In genomic region chr22:29470159-29470855, GRCh38 we compare ENCODE assay signal across 8 cellular contexts. TPM values are rescaled to one million over a fixed set of nuclear protein-coding genes. Genes with fewer than 3 reads are reported as not detected.
DNase-seq lines count a peak whose midpoint lies in the region; ATAC-seq and TF ChIP-seq lines count a peak whose summit lies in the region.

No MANE protein-coding gene starts in this region.

- H3K4me2 ChIP-seq in H9 (ENCODE audit: insufficient read depth, insufficient read length, low read length), result peak overlapping the region; percentile 70

- H3K18ac ChIP-seq in H9 (ENCODE audit: insufficient read length, low read depth, low read length), result peak overlapping the region; percentile 45

- H2BK15ac ChIP-seq in H9 (ENCODE audit: low read depth, low read length), result no peak overlapping the region

- no peak overlapping the region for H4K91ac ChIP-seq in H9 (ENCODE audit: insufficient read length, low read depth, low read length)

- H3K79me1 ChIP-seq in H9 (ENCODE audit: insufficient read depth, low read depth, low read length, poor library complexity, severe bottlenecking), result no peaks in the 10 kb centered on the region

- H4K20me1 ChIP-seq in H9 (ENCODE audit: control insufficient read depth, insufficient read depth, insufficient read length), result no peaks in the 10 kb centered on the region

- H4K5ac ChIP-seq in H9 (ENCODE audit: insufficient read length, low read depth, low read length), result no peak overlapping the region

- no peaks in the 10 kb centered on the region for H3K4me1 ChIP-seq in H9 (ENCODE audit: insufficient read depth, low read length)

- DNase-seq in AG09319 (ENCODE audit: extremely low read depth, low read depth), result no peak
- peak; percentile 92 for DNase-seq in H9
- peak; percentile 28 for DNase-seq in OCI-M1 (lab: John Stamatoyannopoulos, UW)
- DNase-seq in activated gamma-delta T cell (lab: John Stamatoyannopoulos, UW), result peak; percentile 21
- DNase-seq in glomerular visceral epithelial cell (ENCODE audit: extremely low spot score), result peak; percentile 42
- peak; percentile 17 for DNase-seq in pons (ENCODE audit: low spot score)
- peak; percentile 84 for DNase-seq in type B pancreatic cell (ENCODE audit: extremely low spot score, unreplicated experiment)

- H2AK5ac ChIP-seq in H9 (ENCODE audit: insufficient read length, low read length), result no peak overlapping the region

- no peaks in the 10 kb centered on the region for H3K9me3 ChIP-seq in H9 (ENCODE audit: control insufficient read depth, low read depth, low read length)

- H3K36me3 Mint-ChIP-seq in H9 (ENCODE audit: insufficient read depth in 1 of 3, low read depth in 3 of 3) (no peaks in the 10 kb centered on the region), type B pancreatic cell (no peaks in the 10 kb centered on the region)

- no peak overlapping the region; the same call in 1 of the 2 replicates for H3K14ac ChIP-seq in H9 (ENCODE audit: insufficient read depth, low read length)

- H3K23me2 ChIP-seq in H9 (ENCODE audit: insufficient read length, low read depth, low read length, poor library complexity, severe bottlenecking), result peaks cover 6% of the 10 kb centered on the region

- no peaks in the 10 kb centered on the region for H3K79me2 ChIP-seq in H9 (ENCODE audit: insufficient read depth, low read length)

- H3K9me3 Mint-ChIP-seq in H9, result no peaks in the 10 kb centered on the region
- no peaks in the 10 kb centered on the region for H3K9me3 Mint-ChIP-seq in type B pancreatic cell

- no peak overlapping the region for H2AFZ ChIP-seq in H9 (ENCODE audit: low read length)

- H2BK5ac ChIP-seq in H9 (ENCODE audit: insufficient read length, low read length), result no peak overlapping the region

- no peak overlapping the region for H3K9ac ChIP-seq in H9 (ENCODE audit: extremely low read depth, insufficient read length, low read length)

- H3K27me3 Mint-ChIP-seq in H9 (ENCODE audit: low read depth) (peaks cover 67% of the 10 kb centered on the region), type B pancreatic cell (peaks cover 75% of the 10 kb centered on the region)

- ATAC-seq in GM19452 (IDR thresholded peaks at IDR 0.05; ENCODE audit: unreplicated experiment), result no peak

- H3K27me3 ChIP-seq in H9 (ENCODE audit: insufficient read depth, low read length), result no peaks in the 10 kb centered on the region; the same call in 1 of the 2 replicates

- H3K27ac Mint-ChIP-seq in H9, result peak overlapping the region in 2 of 3 experiments; percentile 10 to 26; a peak in 2 of 7 replicates
- no peak overlapping the region for H3K27ac Mint-ChIP-seq in type B pancreatic cell

- H3K4ac ChIP-seq in H9 (ENCODE audit: low read depth, low read length), result no peak overlapping the region

- no peak overlapping the region for H3K23ac ChIP-seq in H9 (ENCODE audit: insufficient read length, low read depth, low read length)

- no CpG with 5 or more reads among the region's 54 CpGs for WGBS in H9 (ENCODE audit: extremely low coverage, insufficient read length, low lambda C conversion rate)

- no peak overlapping the region for H3K27ac ChIP-seq in H9 (ENCODE audit: insufficient read length, low read depth, low read length)

- peak overlapping the region; percentile 76 to 79 for H3K4me3 Mint-ChIP-seq in H9
- peak overlapping the region; percentile 80 for H3K4me3 Mint-ChIP-seq in type B pancreatic cell

- H3T11ph ChIP-seq in H9 (ENCODE audit: low read length), result no peak overlapping the region

- H2BK12ac ChIP-seq in H9 (ENCODE audit: insufficient read length, low read depth, low read length), result no peak overlapping the region

- H3K56ac ChIP-seq in H9 (ENCODE audit: insufficient read length, low read depth, low read length), result no peak overlapping the region

- H4K8ac ChIP-seq in H9 (replicated peaks; ENCODE audit: insufficient read length, low read depth, low read length), result no peak overlapping the region

- no peak overlapping the region for H2BK20ac ChIP-seq in H9 (ENCODE audit: low read depth, low read length, poor library complexity, severe bottlenecking)

- H2BK120ac ChIP-seq in H9 (ENCODE audit: low read depth, low read length, poor library complexity, severe bottlenecking), result no peak overlapping the region

- TF ChIP-seq CTCF in AG09319 (IDR thresholded peaks at IDR 0.05; ENCODE audit: low read depth, low read length) (peak; percentile 85), H9 (conservative IDR thresholded peaks at IDR 0.05) (peak; percentile 100), type B pancreatic cell (conservative IDR thresholded peaks at IDR 0.05) (peak; percentile 100)

- H3K4me1 Mint-ChIP-seq in H9, result peaks cover 9 to 13% of the 10 kb centered on the region in 2 experiments
- peaks cover 4% of the 10 kb centered on the region for H3K4me1 Mint-ChIP-seq in type B pancreatic cell (ENCODE audit: unreplicated experiment)

RNA-seq across cellular contexts. Expression of gene NEFH, which starts 9.7 kb away (rescaled TPM):
- total RNA-seq in H9 (2021) (5.7 and 5.8 TPM in 2 replicates), type B pancreatic cell (ENCODE audit: low replicate concordance) (1.3 and 2.9 TPM in 2 replicates)

RNA-seq across cellular contexts. Expression of gene RFPL1, which starts 31.9 kb away (rescaled TPM):
- total RNA-seq in H9 (2021) (not detected in 2 replicates), type B pancreatic cell (ENCODE audit: low replicate concordance) (not detected in 2 replicates)
